ENCODE assay signal across 9 cellular contexts in genomic region chr6:113968472-113968871, GRCh38. TPM values are rescaled to one million over a fixed set of nuclear protein-coding genes. Genes with fewer than 3 reads are reported as not detected.
DNase-seq lines count a peak whose midpoint lies in the region; TF ChIP-seq lines count a peak whose summit lies in the region.
"Had no signal": no experiment of that assay in that cellular context is flagged by ENCODE, and none has a peak within 500 bp of the region (broad histone marks: within the 10 kb centered on the region; RNA-seq: fewer than 3 reads in every experiment).

No MANE protein-coding gene starts in this region.

- peak overlapping the region in 1 of 2 donors; percentile 6 for H3K9ac ChIP-seq in stomach smooth muscle (ENCODE audit: low read length in 2 of 2)

- CTCF ChIA-PET in MCF 10A (lab: Yijun Ruan, JAX), result interaction anchor here (0.6 to 1.0 kb wide), 3 partner anchors 17 to 31 kb away, joined by 3 to 4 read pairs (median 4); no protein-coding TSS in a partner anchor

- H3K36me3 ChIP-seq in breast epithelium, result no peaks in the 10 kb centered on the region
- no peaks in the 10 kb centered on the region for H3K36me3 ChIP-seq in stomach smooth muscle (ENCODE audit: control insufficient read depth in 2 of 2, insufficient read depth in 2 of 2, low read length in 2 of 2)
- H3K36me3 ChIP-seq in ovary, result no peaks in the 10 kb centered on the region

- TF ChIP-seq CTCF in MCF 10A (IDR thresholded peaks at IDR 0.05; ENCODE audit: unreplicated experiment), result no peak
- no peak for TF ChIP-seq CTCF in breast epithelium (IDR thresholded peaks at IDR 0.05)
- no peak for TF ChIP-seq CTCF in ovary (IDR thresholded peaks at IDR 0.05)

- no peaks in the 10 kb centered on the region for H3K27me3 ChIP-seq in breast epithelium
- no peaks in the 10 kb centered on the region for H3K27me3 ChIP-seq in stomach smooth muscle (ENCODE audit: control insufficient read depth in 1 of 2, insufficient read depth in 2 of 2, low read length in 2 of 2)
- no peaks in the 10 kb centered on the region for H3K27me3 ChIP-seq in ovary

- H3K36me3 Mint-ChIP-seq in MCF 10A (ENCODE audit: insufficient read depth, unreplicated experiment), result no peaks in the 10 kb centered on the region
- peaks cover 4% of the 10 kb centered on the region for H3K36me3 Mint-ChIP-seq in activated T-helper 1 cell treated with anti-CD3 and anti-CD28 coated beads, Interleukin-12 subunit alpha, Interleukin-12 subunit beta, Interleukin-2, Interleukin-4 antibody, amounts not matched to agents 30 ng/mL and 10 ng/mL and 1 ng/mL, durations not matched to agents 14 hours and 24 hours and 36 hours (ENCODE audit: low read depth)

- BruUV-seq in MCF 10A (replicated peaks; lab: Mats Ljungman, UMichigan), result no TSS peak

- no peaks in the 10 kb centered on the region for H3K4me1 ChIP-seq in breast epithelium
- H3K4me1 ChIP-seq in stomach smooth muscle (ENCODE audit: control insufficient read depth, insufficient read depth, low read length), result peaks cover 6% of the 10 kb centered on the region
- H3K4me1 ChIP-seq in ovary (ENCODE audit: insufficient read depth), result peaks cover 8% of the 10 kb centered on the region

- no peak overlapping the region for H3K27ac ChIP-seq in breast epithelium
- H3K27ac ChIP-seq in stomach smooth muscle (ENCODE audit: low read length), result no peak overlapping the region
- H3K27ac ChIP-seq in ovary, result no peak overlapping the region

- peak overlapping the region; percentile 92 for H3K4me3 Mint-ChIP-seq in MCF 10A (ENCODE audit: unreplicated experiment)
- peak overlapping the region; percentile 97 for H3K4me3 Mint-ChIP-seq in activated T-helper 1 cell treated with anti-CD3 and anti-CD28 coated beads, Interleukin-12 subunit alpha, Interleukin-12 subunit beta, Interleukin-2, Interleukin-4 antibody, amounts not matched to agents 30 ng/mL and 10 ng/mL and 1 ng/mL, durations not matched to agents 14 hours and 24 hours and 36 hours

- no peaks in the 10 kb centered on the region for H3K9me3 ChIP-seq in breast epithelium
- no peaks in the 10 kb centered on the region for H3K9me3 ChIP-seq in iPS-18c (ENCODE audit: control insufficient read depth, insufficient read depth, low read length)
- no peaks in the 10 kb centered on the region for H3K9me3 ChIP-seq in stomach smooth muscle (ENCODE audit: control insufficient read depth in 2 of 2, low read length in 2 of 2)
- H3K9me3 ChIP-seq in ovary, result no peaks in the 10 kb centered on the region

- no peak overlapping the region for H3K27ac Mint-ChIP-seq in MCF 10A (ENCODE audit: low read depth, unreplicated experiment)
- H3K27ac Mint-ChIP-seq in activated T-helper 1 cell treated with anti-CD3 and anti-CD28 coated beads, Interleukin-12 subunit alpha, Interleukin-12 subunit beta, Interleukin-2, Interleukin-4 antibody, amounts not matched to agents 30 ng/mL and 10 ng/mL and 1 ng/mL, durations not matched to agents 14 hours and 24 hours and 36 hours, result no peak overlapping the region

- peak overlapping the region in 1 of 3 donors; percentile 82 for H3K4me3 ChIP-seq in breast epithelium
- H3K4me3 ChIP-seq in iPS-18c (ENCODE audit: insufficient read depth, low read depth, low read length), result peak overlapping the region; percentile 15; the same call in 1 of the 2 replicates
- H3K4me3 ChIP-seq in stomach smooth muscle (ENCODE audit: low read length in 2 of 2), result peak overlapping the region; percentile 9 to 57
- H3K4me3 ChIP-seq in ovary, result no peak overlapping the region

- no peak for TF ChIP-seq EP300 in ovary (IDR thresholded peaks at IDR 0.05)

- 32 to 47% (median 38%) methylated on average over 6 of the region's 6 CpGs for WGBS in ovary, 3 donors

- intact Hi-C loops in MCF 10A (cut with micrococcal nuclease), result no loop called here
- intact Hi-C loops in breast epithelium (cut with DNase I; ENCODE audit: low total_unique reads), result no loop called here
- intact Hi-C loops in activated T-helper 1 cell treated with anti-CD3 and anti-CD28 coated beads, Interleukin-12 subunit alpha, Interleukin-12 subunit beta, Interleukin-2, Interleukin-4 antibody, amounts not matched to agents 30 ng/mL and 10 ng/mL and 1 ng/mL, durations not matched to agents 14 hours and 24 hours and 36 hours (cut with micrococcal nuclease), result loop anchor here (10.0 kb wide), 1 partner anchor 334 kb away; no protein-coding TSS in a partner anchor
- intact Hi-C loops in ovary (cut with DNase I), result no loop called here

- POLR2A ChIA-PET in MCF 10A (lab: Yijun Ruan, JAX), result interaction anchor here (0.6 to 1.2 kb wide), 4 partner anchors 11 to 1750 kb away, joined by 3 read pairs; no protein-coding TSS in a partner anchor

- TF ChIP-seq POLR2A in breast epithelium (IDR thresholded peaks at IDR 0.05) (no peak), ovary (IDR thresholded peaks at IDR 0.05) (no peak)

- H3K9me3 Mint-ChIP-seq in MCF 10A (ENCODE audit: unreplicated experiment), result no peaks in the 10 kb centered on the region
- H3K9me3 Mint-ChIP-seq in activated T-helper 1 cell treated with anti-CD3 and anti-CD28 coated beads, Interleukin-12 subunit alpha, Interleukin-12 subunit beta, Interleukin-2, Interleukin-4 antibody, amounts not matched to agents 30 ng/mL and 10 ng/mL and 1 ng/mL, durations not matched to agents 14 hours and 24 hours and 36 hours, result no peaks in the 10 kb centered on the region

- no peak for DNase-seq in MCF 10A (ENCODE audit: unreplicated experiment)
- DNase-seq in breast epithelium (ENCODE audit: low spot score in 2 of 2), result no peak
- DNase-seq in activated T-helper 1 cell treated with anti-CD3 and anti-CD28 coated beads, Interleukin-12 subunit alpha, Interleukin-12 subunit beta, Interleukin-2, Interleukin-4 antibody, amounts not matched to agents 30 ng/mL and 10 ng/mL and 1 ng/mL, durations not matched to agents 14 hours and 24 hours and 36 hours (ENCODE audit: low spot score), result no peak
- no peak for DNase-seq in middle frontal gyrus (ENCODE audit: extremely low spot score, low spot score)
- DNase-seq in ovary, result no peak
- DNase-seq in EL, result no peak
- DNase-seq: NCI-H226 had no signal

- no peaks in the 10 kb centered on the region for H3K27me3 Mint-ChIP-seq in MCF 10A (ENCODE audit: insufficient read depth, unreplicated experiment)
- H3K27me3 Mint-ChIP-seq in activated T-helper 1 cell treated with anti-CD3 and anti-CD28 coated beads, Interleukin-12 subunit alpha, Interleukin-12 subunit beta, Interleukin-2, Interleukin-4 antibody, amounts not matched to agents 30 ng/mL and 10 ng/mL and 1 ng/mL, durations not matched to agents 14 hours and 24 hours and 36 hours (ENCODE audit: insufficient read depth), result peaks cover 4% of the 10 kb centered on the region

- peaks cover 41% of the 10 kb centered on the region for H3K4me1 Mint-ChIP-seq in MCF 10A (ENCODE audit: insufficient read depth, unreplicated experiment)
- H3K4me1 Mint-ChIP-seq in activated T-helper 1 cell treated with anti-CD3 and anti-CD28 coated beads, Interleukin-12 subunit alpha, Interleukin-12 subunit beta, Interleukin-2, Interleukin-4 antibody, amounts not matched to agents 30 ng/mL and 10 ng/mL and 1 ng/mL, durations not matched to agents 14 hours and 24 hours and 36 hours (ENCODE audit: low read depth), result peaks cover 38% of the 10 kb centered on the region

RNA-seq across cellular contexts. Expression of gene HDAC2, which starts 2.5 kb away (rescaled TPM):
- total RNA-seq in MCF 10A (2022) (105 and 118 TPM in 2 replicates), breast epithelium (10 to 100 TPM; 37.9 to 66.5 (median 63.5) TPM), ovary (10 to 100 TPM; 58.7 to 90.6 (median 80.3) TPM)
- 125 and 128 TPM in 2 replicates for total RNA-seq in activated T-helper 1 cell treated with anti-CD3 and anti-CD28 coated beads, Interleukin-12 subunit alpha, Interleukin-12 subunit beta, Interleukin-2, Interleukin-4 antibody, amounts not matched to agents 30 ng/mL and 10 ng/mL and 1 ng/mL, durations not matched to agents 14 hours and 24 hours and 36 hours
- polyA plus RNA-seq in ovary, result 100 to 1,000 TPM in 1 of 2 donors, 10 to 100 TPM in 1; 76.9 to 100 TPM
